Comparison of ENCODE assay signal across 1 cellular context in genomic region chr17:50185724-50186545, GRCh38.
TF ChIP-seq lines count a peak whose summit lies in the region.

No MANE protein-coding gene starts in this region.

TF ChIP-seq in SK-N-SH treated with all-trans-retinoic acid at 6 μM for 48 hours, 23 proteins besides CTCF, POLR2A, EP300 and RAD21 (continued from another document):
- TF ChIP-seq POU6F1 (CRISPR knock-in tag; IDR thresholded peaks at IDR 0.05; ENCODE audit: borderline replicate concordance, low read depth), result no peak
- no peak for TF ChIP-seq CREB5 (CRISPR knock-in tag; IDR thresholded peaks at IDR 0.05; ENCODE audit: low read depth)
- TF ChIP-seq ZNF70 (CRISPR knock-in tag; IDR thresholded peaks at IDR 0.05), result no peak
- no peak for TF ChIP-seq TOX (CRISPR knock-in tag; IDR thresholded peaks at IDR 0.05; ENCODE audit: borderline replicate concordance)
- no peak for TF ChIP-seq TCF4 (CRISPR knock-in tag; IDR thresholded peaks at IDR 0.05; ENCODE audit: borderline replicate concordance)
- no peak for TF ChIP-seq PPARA (CRISPR knock-in tag; IDR thresholded peaks at IDR 0.05; ENCODE audit: borderline replicate concordance)
- no peak for TF ChIP-seq ESRRG (CRISPR knock-in tag; IDR thresholded peaks at IDR 0.05)
- no peak for TF ChIP-seq ZNF8 (CRISPR knock-in tag; IDR thresholded peaks at IDR 0.05)
- no peak for TF ChIP-seq GLIS3 (CRISPR knock-in tag; IDR thresholded peaks at IDR 0.05)
- TF ChIP-seq ZFP3 (CRISPR knock-in tag; IDR thresholded peaks at IDR 0.05), result no peak
- no peak for TF ChIP-seq ZC3H10 (CRISPR knock-in tag; IDR thresholded peaks at IDR 0.05)
- no peak for TF ChIP-seq ISL1 (CRISPR knock-in tag; IDR thresholded peaks at IDR 0.05)
